ENCODE assay signal across 8 cellular contexts in the genomic region with DNA sequence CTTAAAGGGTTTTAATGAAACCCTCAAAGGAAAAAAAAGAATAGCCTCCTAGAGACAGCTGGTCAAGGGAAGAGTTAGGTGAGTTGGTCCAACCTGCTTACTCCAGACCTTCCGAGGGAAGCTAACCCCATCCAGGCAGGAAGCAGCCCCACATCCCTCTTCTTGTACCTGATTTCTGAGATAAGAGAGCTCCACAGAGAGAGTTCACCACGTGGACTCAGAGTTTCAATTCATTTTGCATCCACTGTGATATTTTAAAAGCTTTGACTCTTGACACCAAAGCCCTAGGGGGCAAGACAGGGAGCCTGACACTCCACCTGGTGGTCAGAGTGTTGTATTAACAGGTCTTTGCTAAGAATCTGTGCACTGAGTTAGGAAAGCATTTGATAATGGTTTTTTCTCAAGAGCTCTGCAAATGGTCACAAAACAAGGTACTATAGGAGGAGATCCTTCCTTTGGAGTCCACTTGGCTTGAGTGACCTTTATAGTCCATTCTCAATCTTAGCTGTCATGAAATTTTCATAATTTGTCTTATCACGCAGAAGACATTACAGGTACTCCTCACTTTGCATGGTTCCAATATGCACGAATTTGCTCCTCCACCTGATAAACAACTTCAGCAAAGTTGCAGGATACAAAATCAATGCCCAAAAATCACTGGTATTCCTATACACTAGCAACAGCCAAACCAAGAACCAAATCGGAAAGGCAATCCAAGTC. TPM values are rescaled to one million over a fixed set of nuclear protein-coding genes. Genes with fewer than 3 reads are reported as not detected.
DNase-seq lines count a peak whose midpoint lies in the region; ATAC-seq and TF ChIP-seq lines count a peak whose summit lies in the region.

No MANE protein-coding gene starts in this region.

- no TSS peak for BruUV-seq in Panc1 (replicated peaks; lab: Mats Ljungman, UMichigan)

- DNase-seq in DMS53 (lab: John Stamatoyannopoulos, UW) (peak; percentile 86), HT-29 (ENCODE audit: low spot score) (peak; percentile 76), Panc1 (ENCODE audit: low read depth, low spot score) (peak; percentile 13), foreskin melanocyte (peak; percentile 38), retinal pigment epithelial cell (ENCODE audit: low read depth) (no peak), NCI-H1048 (lab: John Stamatoyannopoulos, UW) (no peak)
- peak; percentile 70 to 73 for DNase-seq in activated T-cell treated with anti-CD3 and anti-CD28 coated beads, Interleukin-2, amount 50 U/mL, for 72 hours

- in situ Hi-C loops in Panc1 (cut with HindIII; ENCODE audit: low pct_unique_long_range_greater_than_20kb, low sequenced_read_pairs), result no loop called here

- H3K27me3 Mint-ChIP-seq in activated T-cell treated with anti-CD3 and anti-CD28 coated beads, Interleukin-2, amount 50 U/mL, for 72 hours (ENCODE audit: low read depth), result no peaks in the 10 kb centered on the region

- no peak overlapping the region for H3K27ac ChIP-seq in Panc1 (ENCODE audit: low read length)

- peak; percentile 91 for ATAC-seq in GM21390 (IDR thresholded peaks at IDR 0.05; ENCODE audit: unreplicated experiment)
- peak; percentile 81 for ATAC-seq in Panc1
- peak; percentile 88 to 95 for ATAC-seq in activated T-cell treated with anti-CD3 and anti-CD28 coated beads, Interleukin-2, amount 50 U/mL, for 72 hours (replicated peaks in 1 of 2)

- no peaks in the 10 kb centered on the region for H3K4me1 ChIP-seq in Panc1 (ENCODE audit: control insufficient read depth, insufficient read depth, low read length)

- peaks cover 2 to 5% of the 10 kb centered on the region in 2 donors for H3K9me3 Mint-ChIP-seq in activated T-cell treated with anti-CD3 and anti-CD28 coated beads, Interleukin-2, amount 50 U/mL, for 72 hours

- peak overlapping the region; percentile 36 for H3K27ac Mint-ChIP-seq in activated T-cell treated with anti-CD3 and anti-CD28 coated beads, Interleukin-2, amount 50 U/mL, for 72 hours

- H3K9me3 ChIP-seq in Panc1 (ENCODE audit: control insufficient read depth, insufficient read depth, low read depth, low read length), result no peaks in the 10 kb centered on the region

- H3K4me3 ChIP-seq in Panc1 (ENCODE audit: low read depth in 2 of 2, low read length in 2 of 2) (no peak overlapping the region), retinal pigment epithelial cell (ENCODE audit: low read length) (no peak overlapping the region)

- CTCF ChIA-PET in Panc1 (lab: Charles Lee), result interaction anchor here (0.7 to 1.7 kb wide), 4 partner anchors 9 to 136 kb away, joined by 3 to 6 read pairs (median 4); no protein-coding TSS in a partner anchor

- H3K36me3 Mint-ChIP-seq in activated T-cell treated with anti-CD3 and anti-CD28 coated beads, Interleukin-2, amount 50 U/mL, for 72 hours (ENCODE audit: insufficient read depth in 2 of 2), result peaks cover 7 to 13% of the 10 kb centered on the region in 2 donors

- H3K36me3 ChIP-seq in Panc1 (ENCODE audit: control insufficient read depth, insufficient read depth, low read length), result no peaks in the 10 kb centered on the region

- peak overlapping the region; percentile 20 to 23 for H3K4me3 Mint-ChIP-seq in activated T-cell treated with anti-CD3 and anti-CD28 coated beads, Interleukin-2, amount 50 U/mL, for 72 hours

- TF ChIP-seq CTCF in Panc1 (IDR thresholded peaks at IDR 0.05), result peak; percentile 77
- peak; percentile 81 for TF ChIP-seq CTCF in retinal pigment epithelial cell (conservative IDR thresholded peaks at IDR 0.05; ENCODE audit: low read depth, low read length)

- POLR2A ChIA-PET in Panc1 (lab: Charles Lee), result no interaction called here

- intact Hi-C loops in Panc1 (cut with micrococcal nuclease; ENCODE audit: unreplicated experiment), result loop anchor here (2.0 kb wide), 1 partner anchor 135 kb away; no protein-coding TSS in a partner anchor

- peaks cover 60% of the 10 kb centered on the region for H3K4me1 Mint-ChIP-seq in activated T-cell treated with anti-CD3 and anti-CD28 coated beads, Interleukin-2, amount 50 U/mL, for 72 hours (ENCODE audit: low read depth)

- H3K27me3 ChIP-seq in Panc1 (ENCODE audit: control insufficient read depth, insufficient read depth, low read length), result no peaks in the 10 kb centered on the region

RNA-seq across cellular contexts. Expression of gene RIPOR2, which starts 56.1 kb away (rescaled TPM):
- 0.20 and 0.29 TPM in 2 replicates for total RNA-seq in HT-29 (2014; rRNA removed; shearing (Covaris generic))
- total RNA-seq in Panc1 (2021; ENCODE audit: unreplicated experiment), result 0.54 TPM
- not detected for polyA plus RNA-seq in Panc1 (2012; ENCODE audit: insufficient read length)
- 10 to 100 TPM; 67.0 to 69.7 TPM for total RNA-seq in activated T-cell treated with anti-CD3 and anti-CD28 coated beads, Interleukin-2, amount 50 U/mL, for 72 hours

Comparison
In these comparisons a context has a peak if more than half of its experiments do, and no peak if none do; other contexts are left out.
1. DNase-seq: peak in DMS53 (single experiment), HT-29 (single experiment), Panc1 (single experiment), activated T-cell treated with anti-CD3 and anti-CD28 coated beads, Interleukin-2, amount 50 U/mL, for 72 hours (2 of 2) and foreskin melanocyte (single experiment); none in retinal pigment epithelial cell (single experiment) and NCI-H1048 (single experiment).
2. RNA of gene RIPOR2, which starts 56.1 kb away (total RNA-seq): 67.0 to 69.7 TPM in activated T-cell treated with anti-CD3 and anti-CD28 coated beads, Interleukin-2, amount 50 U/mL, for 72 hours; 0.54 TPM in Panc1 (single experiment) and 0.20 to 0.29 TPM in HT-29; every median in the first group is over 10 times any median in the second.
3. Peak in every context shown above with its lines, with median percentiles within 50 percentile points of each other: ATAC-seq.